ENCODE assay signal across 25 cellular contexts in the genomic region with DNA sequence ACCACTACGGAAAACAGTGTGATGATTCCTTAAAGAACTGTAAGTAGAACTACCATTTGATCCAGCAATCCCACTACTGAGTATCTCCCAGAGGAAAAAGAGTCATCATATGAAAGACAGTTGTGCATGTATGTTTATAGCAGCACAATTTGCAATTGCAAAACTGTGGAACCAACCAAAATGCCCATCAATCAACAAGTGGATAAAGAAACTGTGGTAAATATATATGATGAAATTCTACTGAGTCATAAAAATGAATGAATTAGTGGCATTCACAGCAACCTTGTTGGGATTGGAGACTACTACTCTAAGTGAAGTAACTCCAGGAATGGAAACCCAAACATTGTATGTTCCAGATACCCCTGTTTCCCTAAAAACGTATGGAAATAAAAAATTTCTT.
"Had no signal": no experiment of that assay in that cellular context is flagged by ENCODE, and none has a peak within 500 bp of the region (broad histone marks: within the 10 kb centered on the region; RNA-seq: fewer than 3 reads in every experiment).

No MANE protein-coding gene starts in this region.

- ATAC-seq: heart right ventricle; left cardiac atrium; left lung; naive thymus-derived CD4-positive, alpha-beta T cell; sciatic nerve; stimulated activated effector memory CD8-positive, alpha-beta T cell treated with anti-CD3 and anti-CD28 coated beads, Interleukin-12 subunit alpha, Interleukin-12 subunit beta, amount 100 ng/mL, for 72 hours had no signal

- H3K4me3 ChIP-seq: colonic mucosa, esophagus muscularis mucosa, heart right ventricle, left lung, prostate gland, right atrium auricular region, smooth muscle cell, stomach, thyroid gland had no signal

- DNase-seq: colonic mucosa; effector CD8-positive, alpha-beta T cell; endodermal cell; foreskin melanocyte; glutamatergic neuron; heart right ventricle; hippocampal formation; left cardiac atrium; left lung; mesendoderm; midbrain; naive thymus-derived CD4-positive, alpha-beta T cell; nucleus accumbens; stimulated activated CD4-positive, alpha-beta T cell treated with anti-CD3 and anti-CD28 coated beads, Interleukin-2, amount 100 ng/mL, for 24 hours; stimulated activated CD4-positive, alpha-beta T cell treated with anti-CD3 and anti-CD28 coated beads, Interleukin-4, amount 100 ng/mL, for 24 hours; stimulated activated naive CD4-positive, alpha-beta T cell treated with Interleukin-2 at 50 U/mL for 16 hours; stomach; thyroid gland; trophoblast cell had no signal
